In the genomic region with DNA sequence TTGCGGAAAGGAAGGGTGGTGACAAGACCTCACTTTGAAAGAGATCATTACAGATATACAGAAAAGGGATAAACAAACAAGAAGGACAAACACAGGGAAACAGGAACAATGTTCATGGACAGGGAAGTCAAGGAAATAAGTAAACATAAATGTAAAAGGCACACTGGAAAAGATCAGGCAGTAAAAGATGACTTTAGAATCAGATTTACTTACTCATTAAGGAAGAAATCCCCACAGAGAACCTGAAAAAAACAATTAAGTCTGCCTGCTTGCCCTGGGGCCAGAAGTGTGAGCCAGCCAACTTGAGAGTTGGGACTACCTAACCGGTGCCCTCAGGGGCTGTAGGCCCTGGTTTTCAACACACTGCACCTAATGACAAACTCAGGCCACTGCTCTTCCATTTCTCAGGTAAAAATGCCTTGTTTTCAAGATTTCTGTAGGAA, we compare ENCODE assay signal across 1 cellular context.
TF ChIP-seq lines count a peak whose summit lies in the region.

No MANE protein-coding gene starts in this region.

TF ChIP-seq in GM12878, 131 proteins besides CTCF, POLR2A, EP300 and RAD21:
- no peak for TF ChIP-seq CREB1 (IDR thresholded peaks at IDR 0.05; ENCODE audit: low read depth)
- no peak for TF ChIP-seq RBBP5 (conservative IDR thresholded peaks at IDR 0.05)
- TF ChIP-seq HDGF (IDR thresholded peaks at IDR 0.05) = no peak
- TF ChIP-seq, protein P1, sequence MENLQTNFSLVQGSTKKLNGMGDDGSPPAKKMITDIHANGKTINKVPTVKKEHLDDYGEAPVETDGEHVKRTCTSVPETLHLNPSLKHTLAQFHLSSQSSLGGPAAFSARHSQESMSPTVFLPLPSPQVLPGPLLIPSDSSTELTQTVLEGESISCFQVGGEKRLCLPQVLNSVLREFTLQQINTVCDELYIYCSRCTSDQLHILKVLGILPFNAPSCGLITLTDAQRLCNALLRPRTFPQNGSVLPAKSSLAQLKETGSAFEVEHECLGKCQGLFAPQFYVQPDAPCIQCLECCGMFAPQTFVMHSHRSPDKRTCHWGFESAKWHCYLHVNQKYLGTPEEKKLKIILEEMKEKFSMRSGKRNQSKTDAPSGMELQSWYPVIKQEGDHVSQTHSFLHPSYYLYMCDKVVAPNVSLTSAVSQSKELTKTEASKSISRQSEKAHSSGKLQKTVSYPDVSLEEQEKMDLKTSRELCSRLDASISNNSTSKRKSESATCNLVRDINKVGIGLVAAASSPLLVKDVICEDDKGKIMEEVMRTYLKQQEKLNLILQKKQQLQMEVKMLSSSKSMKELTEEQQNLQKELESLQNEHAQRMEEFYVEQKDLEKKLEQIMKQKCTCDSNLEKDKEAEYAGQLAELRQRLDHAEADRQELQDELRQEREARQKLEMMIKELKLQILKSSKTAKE (IDR thresholded peaks at IDR 0.05; ENCODE audit: low read depth, poor library complexity, severe bottlenecking) = no peak
- TF ChIP-seq CEBPB (IDR thresholded peaks at IDR 0.05; ENCODE audit: borderline replicate concordance in 1 of 2, low read depth in 2 of 2, low read length in 2 of 2) = no peak
- no peak for TF ChIP-seq SMARCA5 (IDR thresholded peaks at IDR 0.05)
- TF ChIP-seq POLR2AphosphoS2 (IDR thresholded peaks at IDR 0.05; ENCODE audit: low read depth, low read length) = no peak
- TF ChIP-seq SRF (IDR thresholded peaks at IDR 0.05; ENCODE audit: low read depth in 2 of 2, low read length in 2 of 2) = no peak
- TF ChIP-seq MTA3 (IDR thresholded peaks at IDR 0.05; ENCODE audit: borderline replicate concordance, low read length) = no peak
- no peak for TF ChIP-seq SMAD5 (IDR thresholded peaks at IDR 0.05; ENCODE audit: low read depth)
- TF ChIP-seq, protein P2, sequence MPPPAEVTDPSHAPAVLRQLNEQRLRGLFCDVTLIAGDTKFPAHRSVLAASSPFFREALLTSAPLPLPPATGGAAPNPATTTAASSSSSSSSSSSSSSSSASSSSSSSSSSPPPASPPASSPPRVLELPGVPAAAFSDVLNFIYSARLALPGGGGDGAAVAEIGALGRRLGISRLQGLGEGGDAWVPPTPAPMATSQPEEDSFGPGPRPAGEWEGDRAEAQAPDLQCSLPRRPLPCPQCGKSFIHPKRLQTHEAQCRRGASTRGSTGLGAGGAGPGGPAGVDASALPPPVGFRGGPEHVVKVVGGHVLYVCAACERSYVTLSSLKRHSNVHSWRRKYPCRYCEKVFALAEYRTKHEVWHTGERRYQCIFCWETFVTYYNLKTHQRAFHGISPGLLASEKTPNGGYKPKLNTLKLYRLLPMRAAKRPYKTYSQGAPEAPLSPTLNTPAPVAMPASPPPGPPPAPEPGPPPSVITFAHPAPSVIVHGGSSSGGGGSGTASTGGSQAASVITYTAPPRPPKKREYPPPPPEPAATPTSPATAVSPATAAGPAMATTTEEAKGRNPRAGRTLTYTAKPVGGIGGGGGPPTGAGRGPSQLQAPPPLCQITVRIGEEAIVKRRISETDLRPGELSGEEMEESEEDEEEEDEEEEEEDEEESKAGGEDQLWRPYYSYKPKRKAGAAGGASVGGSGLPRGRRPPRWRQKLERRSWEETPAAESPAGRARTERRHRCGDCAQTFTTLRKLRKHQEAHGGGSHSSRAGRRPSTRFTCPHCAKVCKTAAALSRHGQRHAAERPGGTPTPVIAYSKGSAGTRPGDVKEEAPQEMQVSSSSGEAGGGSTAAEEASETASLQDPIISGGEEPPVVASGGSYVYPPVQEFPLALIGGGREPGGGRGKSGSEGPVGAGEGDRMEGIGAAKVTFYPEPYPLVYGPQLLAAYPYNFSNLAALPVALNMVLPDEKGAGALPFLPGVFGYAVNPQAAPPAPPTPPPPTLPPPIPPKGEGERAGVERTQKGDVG (CRISPR knock-in tag; IDR thresholded peaks at IDR 0.05) = no peak
- TF ChIP-seq ESRRA (IDR thresholded peaks at IDR 0.05; ENCODE audit: low read length) = no peak
